Comparison of ENCODE assay signal across 9 cellular contexts in genomic region chr4:174358823-174359222, GRCh38.
DNase-seq lines count a peak whose midpoint lies in the region; ATAC-seq, FAIRE-seq and TF ChIP-seq lines count a peak whose summit lies in the region.
"Had no signal": no experiment of that assay in that cellular context is flagged by ENCODE, and none has a peak within 500 bp of the region (broad histone marks: within the 10 kb centered on the region; RNA-seq: fewer than 3 reads in every experiment).

No MANE protein-coding gene starts in this region.

- DNase-seq in H54 (ENCODE audit: insufficient read length, low spot score) (peak; percentile 7), iris pigment epithelial cell (ENCODE audit: low read depth) (peak; percentile 84), dermis blood vessel endothelial cell (no peak), NCI-H510A (lab: John Stamatoyannopoulos, UW) (no peak), mesenteric fat pad (ENCODE audit: low spot score) (no peak), upper lobe of right lung (no peak)

- TF ChIP-seq CTCF in Loucy (conservative IDR thresholded peaks at IDR 0.05; ENCODE audit: low read length) = no peak
- TF ChIP-seq CTCF in upper lobe of right lung (IDR thresholded peaks at IDR 0.05) = no peak

- ATAC-seq in GM18517 (IDR thresholded peaks at IDR 0.05; ENCODE audit: unreplicated experiment) (peak; percentile 99), upper lobe of right lung (no peak)

- no peaks in the 10 kb centered on the region for H4K20me1 ChIP-seq in Loucy (ENCODE audit: insufficient read depth, low read length, poor library complexity, severe bottlenecking)

- H3K27me3 ChIP-seq in Loucy (ENCODE audit: insufficient read depth, low read length, poor library complexity, severe bottlenecking) (no peaks in the 10 kb centered on the region), upper lobe of right lung (no peaks in the 10 kb centered on the region)

- H3K27ac ChIP-seq in upper lobe of right lung = no peak overlapping the region
- H3K27ac ChIP-seq: thoracic aorta had no signal

- peak; percentile 72 for FAIRE-seq in H54 (lab: Jason Lieb, UNC)

- no peaks in the 10 kb centered on the region for H3K9me2 ChIP-seq in Loucy (replicated peaks; ENCODE audit: low read depth, low read length)

- H3F3A ChIP-seq in Loucy (ENCODE audit: low read depth) = no peaks in the 10 kb centered on the region

- H3K4me3 ChIP-seq in Loucy (ENCODE audit: low read length, poor library complexity, severe bottlenecking) = no peak overlapping the region
- no peak overlapping the region for H3K4me3 ChIP-seq in upper lobe of right lung
- H3K4me3 ChIP-seq: thoracic aorta had no signal

- peak overlapping the region; percentile 28; the same call in 1 of the 2 replicates for H2AFZ ChIP-seq in Loucy (ENCODE audit: low read length)

- H3K36me3 ChIP-seq in Loucy (ENCODE audit: insufficient read depth, low read length) (no peaks in the 10 kb centered on the region), upper lobe of right lung (no peaks in the 10 kb centered on the region)
- H3K36me3 ChIP-seq: thoracic aorta had no signal

- H3K4me2 ChIP-seq in Loucy (ENCODE audit: low read depth, low read length, poor library complexity, severe bottlenecking) = peak overlapping the region; percentile 38

- H3K4me1 ChIP-seq in Loucy (ENCODE audit: insufficient read depth, low read length, poor library complexity, severe bottlenecking) (peaks cover 21% of the 10 kb centered on the region), upper lobe of right lung (no peaks in the 10 kb centered on the region)

- intact Hi-C loops in upper lobe of right lung (cut with DNase I) = no loop called here

- no peaks in the 10 kb centered on the region for H3K79me2 ChIP-seq in Loucy (ENCODE audit: insufficient read depth, low read length)

- no peaks in the 10 kb centered on the region for H3K9me3 ChIP-seq in Loucy (ENCODE audit: insufficient read depth, low read depth, low read length)
- H3K9me3 ChIP-seq in upper lobe of right lung = no peaks in the 10 kb centered on the region
- H3K9me3 ChIP-seq: thoracic aorta had no signal

- no peak overlapping the region for H3K9ac ChIP-seq in Loucy (ENCODE audit: low read depth, low read length, poor library complexity, severe bottlenecking)

- no peak for TF ChIP-seq POLR2A in H54 (IDR thresholded peaks at IDR 0.05; ENCODE audit: low read depth, low read length)

Comparison
In these comparisons a context has a peak if more than half of its experiments do, and no peak if none do; other contexts are left out.
1. DNase-seq: peak in H54 (single experiment) and iris pigment epithelial cell (single experiment); none in dermis blood vessel endothelial cell (single experiment), NCI-H510A (single experiment), mesenteric fat pad (single experiment) and upper lobe of right lung (single experiment).